Comparison of ENCODE assay signal across 16 cellular contexts in genomic region chr1:65846911-65847310, GRCh38.
"Had no signal": no experiment of that assay in that cellular context is flagged by ENCODE, and none has a peak within 500 bp of the region (broad histone marks: within the 10 kb centered on the region; RNA-seq: fewer than 3 reads in every experiment).

No MANE protein-coding gene starts in this region.

- DNase-seq: activated CD4-positive, alpha-beta T cell treated with anti-CD3 and anti-CD28 coated beads, Interleukin-2, amount 50 U/mL, for 48 hours; activated CD8-positive, alpha-beta memory T cell treated with anti-CD3 and anti-CD28 coated beads, Interleukin-2, amount 10 ng/mL, durations not matched to agents 7 days and 5 days; activated naive CD4-positive, alpha-beta T cell treated with anti-CD3 and anti-CD28 coated beads, Interleukin-2, amount 50 U/mL, for 16 hours; activated T-cell treated with anti-CD3 and anti-CD28 coated beads, Interleukin-2, amount 50 U/mL, for 1 hour; adrenal gland; gastrocnemius medialis; heart right ventricle; left colon; lower lobe of right lung; nephron progenitor cell; occipital lobe; spleen; stimulated activated CD4-positive, alpha-beta T cell treated with anti-CD3 and anti-CD28 coated beads, Interleukin-1b, Interleukin-23, amount 100 ng/mL, for 48 hours; T-helper 1 cell; T1000 had no signal

- FAIRE-seq: colon had no signal
